10 cellular contexts compared by ENCODE assay signal in genomic region chr5:18761801-18762200, GRCh38.
A peak's percentile ranks its signal among the peaks of the same experiment; 100 is the strongest.
DNase-seq lines count a peak whose midpoint lies in the region; ATAC-seq, FAIRE-seq and TF ChIP-seq lines count a peak whose summit lies in the region.
"Had no signal": no experiment of that assay in that cellular context is flagged by ENCODE, and none has a peak within 500 bp of the region (broad histone marks: within the 10 kb centered on the region; RNA-seq: fewer than 3 reads in every experiment).

No MANE protein-coding gene starts in this region.

- intact Hi-C loops in right lobe of liver (cut with DNase I), result no loop called here
- intact Hi-C loops in esophagus squamous epithelium (cut with DNase I), result no loop called here

- H3K27ac ChIP-seq in right lobe of liver (no peak overlapping the region), esophagus squamous epithelium (no peak overlapping the region)

- ATAC-seq in GM18858 (IDR thresholded peaks at IDR 0.05; ENCODE audit: unreplicated experiment), result peak; percentile 89
- ATAC-seq in GM21717 (IDR thresholded peaks at IDR 0.05; ENCODE audit: unreplicated experiment), result peak; percentile 66
- ATAC-seq in HG03521 (IDR thresholded peaks at IDR 0.05; ENCODE audit: unreplicated experiment), result peak; percentile 51
- ATAC-seq in right lobe of liver, result no peak
- ATAC-seq: left cardiac atrium had no signal

- no peak for TF ChIP-seq CTCF in bronchial epithelial cell (IDR thresholded peaks at IDR 0.05; ENCODE audit: insufficient read depth, low read length, severe bottlenecking)
- TF ChIP-seq CTCF in right lobe of liver (IDR thresholded peaks at IDR 0.05), result no peak
- TF ChIP-seq CTCF in esophagus squamous epithelium (IDR thresholded peaks at IDR 0.05), result no peak

- FAIRE-seq in bronchial epithelial cell (lab: Jason Lieb, UNC), result no peak

- H3K4me1 ChIP-seq in right lobe of liver, result no peaks in the 10 kb centered on the region
- H3K4me1 ChIP-seq in esophagus squamous epithelium, result no peaks in the 10 kb centered on the region

- DNase-seq in bronchial epithelial cell (ENCODE audit: low read depth) (peak; percentile 64), right lobe of liver (no peak), GF-D8 (lab: John Stamatoyannopoulos, UW) (no peak), NCI-H526 (lab: John Stamatoyannopoulos, UW) (no peak), esophagus squamous epithelium (lab: John Stamatoyannopoulos, UW) (no peak)
- DNase-seq: effector CD8-positive, alpha-beta T cell; left cardiac atrium had no signal

- H3K36me3 ChIP-seq in bronchial epithelial cell (ENCODE audit: control insufficient read depth, insufficient read depth, low read length) (no peaks in the 10 kb centered on the region), right lobe of liver (no peaks in the 10 kb centered on the region), esophagus squamous epithelium (no peaks in the 10 kb centered on the region)

- no peaks in the 10 kb centered on the region for H3K9me3 ChIP-seq in right lobe of liver
- no peaks in the 10 kb centered on the region for H3K9me3 ChIP-seq in esophagus squamous epithelium

- H3K27me3 ChIP-seq in bronchial epithelial cell (ENCODE audit: control insufficient read depth, insufficient read depth, low read length) (no peaks in the 10 kb centered on the region), right lobe of liver (no peaks in the 10 kb centered on the region), esophagus squamous epithelium (no peaks in the 10 kb centered on the region)

- H3K4me3 ChIP-seq in bronchial epithelial cell (ENCODE audit: low read depth, low read length) (no peak overlapping the region), right lobe of liver (no peak overlapping the region), esophagus squamous epithelium (no peak overlapping the region)

- TF ChIP-seq POLR2A in right lobe of liver (IDR thresholded peaks at IDR 0.05) (no peak), esophagus squamous epithelium (IDR thresholded peaks at IDR 0.05) (no peak)

- WGBS in right lobe of liver (ENCODE audit: insufficient coverage, low coverage, low lambda C conversion rate, missing lambda C conversion rate), result 75% methylated on average over 1 of the region's 1 CpG
- WGBS in esophagus squamous epithelium, 2 donors, result 71 to 75% methylated on average over 1 of the region's 1 CpG

Comparison
In these comparisons a context has a peak if more than half of its experiments do, and no peak if none do; other contexts are left out.
1. ATAC-seq: peak in GM18858 (single experiment), GM21717 (single experiment) and HG03521 (single experiment); none in right lobe of liver (0 of 4).